ENCODE assay signal across 1 cellular context in genomic region chr22:42368379-42369249, GRCh38.
A peak's percentile ranks its signal among the peaks of the same experiment; 100 is the strongest.
TF ChIP-seq lines count a peak whose summit lies in the region.

No MANE protein-coding gene starts in this region.

TF ChIP-seq in WTC11, 78 proteins besides CTCF, POLR2A, EP300 and RAD21 (continued from another document and continues in another):
- TF ChIP-seq ZNF512 (CRISPR knock-in tag; IDR thresholded peaks at IDR 0.05; ENCODE audit: borderline replicate concordance) (no peak), IRF1 (CRISPR knock-in tag; IDR thresholded peaks at IDR 0.05) (0 out of 2 replicates have a peak, but pooled peaks have one; percentile 49), GRHL2 (CRISPR knock-in tag; IDR thresholded peaks at IDR 0.05; ENCODE audit: insufficient replicate concordance, severe bottlenecking) (no peak), IRF2 (CRISPR knock-in tag; IDR thresholded peaks at IDR 0.05; ENCODE audit: borderline replicate concordance, low read depth) (no peak), MAX (CRISPR knock-in tag; IDR thresholded peaks at IDR 0.05) (peak; percentile 81), RORB (CRISPR knock-in tag; IDR thresholded peaks at IDR 0.05) (no peak), JUN (CRISPR knock-in tag; IDR thresholded peaks at IDR 0.05) (no peak), PRDM15 (CRISPR knock-in tag; IDR thresholded peaks at IDR 0.05) (0 out of 2 replicates have a peak, but pooled peaks have one; percentile 34), ATF2 (CRISPR knock-in tag; IDR thresholded peaks at IDR 0.05; ENCODE audit: borderline replicate concordance, low read depth) (no peak), FOXP4 (CRISPR knock-in tag; IDR thresholded peaks at IDR 0.05) (peak; percentile 80; the same call in 1 of the 2 replicates), ZNF138 (CRISPR knock-in tag; conservative IDR thresholded peaks at IDR 0.05) (no peak), HMGXB4 (CRISPR knock-in tag; IDR thresholded peaks at IDR 0.05) (peak; percentile 73), ZNF396 (CRISPR knock-in tag; IDR thresholded peaks at IDR 0.05; ENCODE audit: borderline replicate concordance) (no peak), CREM (CRISPR knock-in tag; IDR thresholded peaks at IDR 0.05) (no peak), AFF4 (CRISPR knock-in tag; IDR thresholded peaks at IDR 0.05; ENCODE audit: borderline replicate concordance) (no peak), KAT7 (CRISPR knock-in tag; IDR thresholded peaks at IDR 0.05; ENCODE audit: borderline replicate concordance) (no peak), TEAD1 (CRISPR knock-in tag; IDR thresholded peaks at IDR 0.05) (no peak; the same call in 1 of the 2 replicates), HMGA2 (CRISPR knock-in tag; IDR thresholded peaks at IDR 0.05) (no peak), AR (CRISPR knock-in tag; IDR thresholded peaks at IDR 0.05) (no peak), E2F5 (CRISPR knock-in tag; IDR thresholded peaks at IDR 0.05) (no peak), NR2C2 (CRISPR knock-in tag; IDR thresholded peaks at IDR 0.05) (no peak), JAZF1 (CRISPR knock-in tag; IDR thresholded peaks at IDR 0.05) (no peak), ZNF416 (CRISPR knock-in tag; IDR thresholded peaks at IDR 0.05) (no peak), STAT6 (CRISPR knock-in tag; conservative IDR thresholded peaks at IDR 0.05; ENCODE audit: low read depth) (no peak), ESRRA (CRISPR knock-in tag; IDR thresholded peaks at IDR 0.05; ENCODE audit: borderline replicate concordance) (no peak; the same call in 1 of the 2 replicates), ZNF121 (CRISPR knock-in tag; IDR thresholded peaks at IDR 0.05) (no peak), GTF2I (CRISPR knock-in tag; conservative IDR thresholded peaks at IDR 0.05) (no peak), ZNF219 (CRISPR knock-in tag; IDR thresholded peaks at IDR 0.05; ENCODE audit: borderline replicate concordance) (no peak; the same call in 1 of the 2 replicates), NFYB (CRISPR knock-in tag; conservative IDR thresholded peaks at IDR 0.05; ENCODE audit: low read depth) (0 out of 2 replicates have a peak, but pooled peaks have one; percentile 23), NFATC4 (CRISPR knock-in tag; IDR thresholded peaks at IDR 0.05) (peak; percentile 36; the same call in 1 of the 2 replicates), ZBTB21 (CRISPR knock-in tag; IDR thresholded peaks at IDR 0.05; ENCODE audit: borderline replicate concordance) (no peak), ZMAT4 (CRISPR knock-in tag; IDR thresholded peaks at IDR 0.05) (no peak)
